In genomic region chr6:37499433-37500293, GRCh38 we compare ENCODE assay signal across 1 cellular context.
TF ChIP-seq lines count a peak whose summit lies in the region.

Gene CCDC167 (minus strand): TSS chr6:37499893. CDS start chr6:37499863, 30 bp downstream.

TF ChIP-seq in HepG2, 621 proteins besides CTCF, POLR2A, EP300 and RAD21 (continued from another document and continues in another):
- TF ChIP-seq ZNF407 (CRISPR knock-in tag; IDR thresholded peaks at IDR 0.05; ENCODE audit: not compliant biosample characterization): no peak
- no peak for TF ChIP-seq ETS1 (CRISPR knock-in tag; IDR thresholded peaks at IDR 0.05)
- 0 out of 2 replicates have a peak, but pooled peaks have one; percentile 19 for TF ChIP-seq ZBTB7A (CRISPR knock-in tag; IDR thresholded peaks at IDR 0.05)
- TF ChIP-seq WIZ (CRISPR knock-in tag; IDR thresholded peaks at IDR 0.05): 0 out of 2 replicates have a peak, but pooled peaks have one; percentile 31
- TF ChIP-seq HOXA9 (CRISPR knock-in tag; IDR thresholded peaks at IDR 0.05; ENCODE audit: borderline replicate concordance): no peak
- TF ChIP-seq TRIM22 (IDR thresholded peaks at IDR 0.05): no peak
- TF ChIP-seq THRA (CRISPR knock-in tag; IDR thresholded peaks at IDR 0.05; ENCODE audit: borderline replicate concordance): no peak; the same call in 1 of the 2 replicates
- no peak for TF ChIP-seq E2F2 (CRISPR knock-in tag; IDR thresholded peaks at IDR 0.05; ENCODE audit: borderline replicate concordance)
- peak; percentile 26 for TF ChIP-seq MED8 (CRISPR knock-in tag; IDR thresholded peaks at IDR 0.05; ENCODE audit: insufficient replicate concordance)
- TF ChIP-seq MXD1 (CRISPR knock-in tag; IDR thresholded peaks at IDR 0.05): peak; percentile 45; the same call in 1 of the 2 replicates
- no peak for TF ChIP-seq CHD2 (IDR thresholded peaks at IDR 0.05; ENCODE audit: low read depth, low read length)
- TF ChIP-seq SRSF4 (IDR thresholded peaks at IDR 0.05; ENCODE audit: low read depth, low read length, poor library complexity, severe bottlenecking): no peak
- no peak for TF ChIP-seq ZBTB8A (CRISPR knock-in tag; IDR thresholded peaks at IDR 0.05; ENCODE audit: borderline replicate concordance, low read depth)
- no peak for TF ChIP-seq ISX (CRISPR knock-in tag; conservative IDR thresholded peaks at IDR 0.05)
- no peak for TF ChIP-seq ZNF256 (CRISPR knock-in tag; conservative IDR thresholded peaks at IDR 0.05)
- TF ChIP-seq ZKSCAN1 (IDR thresholded peaks at IDR 0.05; ENCODE audit: low read length): peak; percentile 22; the same call in 1 of the 2 replicates
- TF ChIP-seq ZNF570 (CRISPR knock-in tag; IDR thresholded peaks at IDR 0.05; ENCODE audit: borderline replicate concordance): no peak
- TF ChIP-seq ASH2L (IDR thresholded peaks at IDR 0.05; ENCODE audit: insufficient read length, low read depth, low read length): no peak
- TF ChIP-seq ZNF18 (CRISPR knock-in tag; IDR thresholded peaks at IDR 0.05; ENCODE audit: insufficient replicate concordance): no peak
- no peak for TF ChIP-seq TEAD3 (CRISPR knock-in tag; optimal IDR thresholded peaks at IDR 0.05; ENCODE audit: borderline replicate concordance)
- TF ChIP-seq HINFP (CRISPR knock-in tag; IDR thresholded peaks at IDR 0.05; ENCODE audit: low read depth): peak; percentile 41; the same call in 1 of the 2 replicates
- no peak for TF ChIP-seq ZEB1 (IDR thresholded peaks at IDR 0.05; ENCODE audit: insufficient replicate concordance, low read depth)
- no peak for TF ChIP-seq ZNF773 (CRISPR knock-in tag; IDR thresholded peaks at IDR 0.05; ENCODE audit: borderline replicate concordance)
- TF ChIP-seq ZNF549 (CRISPR knock-in tag; IDR thresholded peaks at IDR 0.05): no peak
- no peak for TF ChIP-seq ZIK1 (CRISPR knock-in tag; IDR thresholded peaks at IDR 0.05; ENCODE audit: borderline replicate concordance, low read depth)
- no peak for TF ChIP-seq SATB2 (CRISPR knock-in tag; IDR thresholded peaks at IDR 0.05)
- 0 out of 2 replicates have a peak, but pooled peaks have one; percentile 71 for TF ChIP-seq IRF9 (CRISPR knock-in tag; IDR thresholded peaks at IDR 0.05; ENCODE audit: borderline replicate concordance)
- TF ChIP-seq FUBP1 (CRISPR knock-in tag; IDR thresholded peaks at IDR 0.05; ENCODE audit: borderline replicate concordance): no peak
- TF ChIP-seq ZNF639 (CRISPR knock-in tag; conservative IDR thresholded peaks at IDR 0.05): no peak
